8 cellular contexts compared by ENCODE assay signal in genomic region chr2:177212895-177213856, GRCh38. TPM values are rescaled to one million over a fixed set of nuclear protein-coding genes. Genes with fewer than 3 reads are reported as not detected.
DNase-seq lines count a peak whose midpoint lies in the region; ATAC-seq, FAIRE-seq and TF ChIP-seq lines count a peak whose summit lies in the region.

No MANE protein-coding gene starts in this region.

- H3K36me3 ChIP-seq in DOHH2 (ENCODE audit: control insufficient read depth, low read length) (peaks cover 54% of the 10 kb centered on the region), KMS-11 (ENCODE audit: insufficient read depth) (peaks cover 39% of the 10 kb centered on the region; the same call in 1 of the 2 replicates), fibroblast of lung (ENCODE audit: control insufficient read depth, insufficient read depth, low read length) (peaks cover 6% of the 10 kb centered on the region)

- H3K36me3 Mint-ChIP-seq in activated T-helper 1 cell treated with anti-CD3 and anti-CD28 coated beads, Interleukin-12 subunit alpha, Interleukin-12 subunit beta, Interleukin-2, Interleukin-4 antibody, amounts not matched to agents 30 ng/mL and 10 ng/mL and 1 ng/mL, durations not matched to agents 14 hours and 24 hours and 36 hours (ENCODE audit: low read depth) = peaks cover 48% of the 10 kb centered on the region
- peaks cover 27% of the 10 kb centered on the region for H3K36me3 Mint-ChIP-seq in natural killer cell
- H3K36me3 Mint-ChIP-seq in stimulated activated naive B cell treated with anti-CD40 and anti-IgM and Interleukin-4, amounts not matched to agents 10 μg/mL and 1 μg/mL and 100 μg/mL, for 72 hours = peaks cover 39 to 45% of the 10 kb centered on the region in 2 donors

- no peaks in the 10 kb centered on the region for H3K27me3 Mint-ChIP-seq in activated T-helper 1 cell treated with anti-CD3 and anti-CD28 coated beads, Interleukin-12 subunit alpha, Interleukin-12 subunit beta, Interleukin-2, Interleukin-4 antibody, amounts not matched to agents 30 ng/mL and 10 ng/mL and 1 ng/mL, durations not matched to agents 14 hours and 24 hours and 36 hours (ENCODE audit: insufficient read depth)
- no peaks in the 10 kb centered on the region for H3K27me3 Mint-ChIP-seq in natural killer cell (ENCODE audit: low read depth in 2 of 2)
- H3K27me3 Mint-ChIP-seq in stimulated activated naive B cell treated with anti-CD40 and anti-IgM and Interleukin-4, amounts not matched to agents 10 μg/mL and 1 μg/mL and 100 μg/mL, for 72 hours = no peaks in the 10 kb centered on the region

- ATAC-seq in GM21825 (IDR thresholded peaks at IDR 0.05; ENCODE audit: unreplicated experiment) (peak; percentile 50), natural killer cell (peak; percentile 57 to 75 (median 62))
- peak; percentile 61 to 63 for ATAC-seq in stimulated activated naive B cell treated with anti-CD40 and anti-IgM and Interleukin-4, amounts not matched to agents 10 μg/mL and 1 μg/mL and 100 μg/mL, for 72 hours (replicated peaks)

- H3K4me1 ChIP-seq in DOHH2 (ENCODE audit: control insufficient read depth, low read length) = peaks cover 33% of the 10 kb centered on the region
- peaks cover 46% of the 10 kb centered on the region for H3K4me1 ChIP-seq in KMS-11 (ENCODE audit: low read depth, poor library complexity, severe bottlenecking)
- peaks cover 2% of the 10 kb centered on the region for H3K4me1 ChIP-seq in fibroblast of lung (ENCODE audit: control insufficient read depth, extremely low read depth, insufficient read depth, low read length)

- peaks cover 20% of the 10 kb centered on the region; the same call in 1 of the 2 replicates for H4K20me1 ChIP-seq in DOHH2 (ENCODE audit: control insufficient read depth, insufficient read depth, low read depth, low read length)
- peaks cover 28% of the 10 kb centered on the region for H4K20me1 ChIP-seq in KMS-11 (ENCODE audit: insufficient read depth)
- H4K20me1 ChIP-seq in fibroblast of lung (ENCODE audit: control insufficient read depth, extremely low read depth, insufficient read depth, low read length) = peaks cover 4% of the 10 kb centered on the region

- intact Hi-C loops in activated T-helper 1 cell treated with anti-CD3 and anti-CD28 coated beads, Interleukin-12 subunit alpha, Interleukin-12 subunit beta, Interleukin-2, Interleukin-4 antibody, amounts not matched to agents 30 ng/mL and 10 ng/mL and 1 ng/mL, durations not matched to agents 14 hours and 24 hours and 36 hours (cut with micrococcal nuclease) = loop anchor here (1.0 to 5.0 kb wide), 11 partner anchors 8 to 900 kb away; partner anchors contain the start of genes AGPS and RBM45
- intact Hi-C loops in natural killer cell (cut with micrococcal nuclease) = loop anchor here (1.0 to 2.0 kb wide), 3 partner anchors 39 to 50 kb away; no protein-coding TSS in a partner anchor

- H3K9me2 ChIP-seq in DOHH2 (replicated peaks; ENCODE audit: control insufficient read depth, low read length) = no peaks in the 10 kb centered on the region

- H2AFZ ChIP-seq in KMS-11 (ENCODE audit: low read depth) (peak overlapping the region; percentile 12; the same call in 1 of the 2 replicates), fibroblast of lung (ENCODE audit: low read length) (no peak overlapping the region)

- peak overlapping the region; percentile 97 for H3K4me3 Mint-ChIP-seq in activated T-helper 1 cell treated with anti-CD3 and anti-CD28 coated beads, Interleukin-12 subunit alpha, Interleukin-12 subunit beta, Interleukin-2, Interleukin-4 antibody, amounts not matched to agents 30 ng/mL and 10 ng/mL and 1 ng/mL, durations not matched to agents 14 hours and 24 hours and 36 hours
- H3K4me3 Mint-ChIP-seq in natural killer cell = peak overlapping the region; percentile 94
- H3K4me3 Mint-ChIP-seq in stimulated activated naive B cell treated with anti-CD40 and anti-IgM and Interleukin-4, amounts not matched to agents 10 μg/mL and 1 μg/mL and 100 μg/mL, for 72 hours = peak overlapping the region; percentile 93

- peak overlapping the region; percentile 80 for H3K4me2 ChIP-seq in DOHH2 (ENCODE audit: low read length)
- H3K4me2 ChIP-seq in KMS-11 = peak overlapping the region; percentile 93
- H3K4me2 ChIP-seq in fibroblast of lung (ENCODE audit: extremely low read depth, insufficient read depth, low read length) = peak overlapping the region; percentile 97

- H3K27ac Mint-ChIP-seq in activated T-helper 1 cell treated with anti-CD3 and anti-CD28 coated beads, Interleukin-12 subunit alpha, Interleukin-12 subunit beta, Interleukin-2, Interleukin-4 antibody, amounts not matched to agents 30 ng/mL and 10 ng/mL and 1 ng/mL, durations not matched to agents 14 hours and 24 hours and 36 hours = peak overlapping the region; percentile 99
- H3K27ac Mint-ChIP-seq in natural killer cell = peak overlapping the region; percentile 99 to 100
- peak overlapping the region; percentile 100 for H3K27ac Mint-ChIP-seq in stimulated activated naive B cell treated with anti-CD40 and anti-IgM and Interleukin-4, amounts not matched to agents 10 μg/mL and 1 μg/mL and 100 μg/mL, for 72 hours

- DNase-seq in RCC 7860 (ENCODE audit: low spot score) (peak; percentile 70), fibroblast of lung (ENCODE audit: low read depth in 2 of 2) (peak; percentile 89 to 90), natural killer cell (peak; percentile 85)
- peak; percentile 86 for DNase-seq in activated T-helper 1 cell treated with anti-CD3 and anti-CD28 coated beads, Interleukin-12 subunit alpha, Interleukin-12 subunit beta, Interleukin-2, Interleukin-4 antibody, amounts not matched to agents 30 ng/mL and 10 ng/mL and 1 ng/mL, durations not matched to agents 14 hours and 24 hours and 36 hours (ENCODE audit: low spot score)
- DNase-seq in stimulated activated naive B cell treated with anti-CD40 and anti-IgM and Interleukin-4, amounts not matched to agents 10 μg/mL and 1 μg/mL and 100 μg/mL, for 72 hours = peak; percentile 81

- H3K9ac ChIP-seq in KMS-11 (peak overlapping the region; percentile 99), fibroblast of lung (ENCODE audit: insufficient read depth, low read length) (peak overlapping the region; percentile 98)

- H3K4me1 Mint-ChIP-seq in activated T-helper 1 cell treated with anti-CD3 and anti-CD28 coated beads, Interleukin-12 subunit alpha, Interleukin-12 subunit beta, Interleukin-2, Interleukin-4 antibody, amounts not matched to agents 30 ng/mL and 10 ng/mL and 1 ng/mL, durations not matched to agents 14 hours and 24 hours and 36 hours (ENCODE audit: low read depth) = peaks cover 60% of the 10 kb centered on the region
- H3K4me1 Mint-ChIP-seq in natural killer cell = peaks cover 51 to 52% of the 10 kb centered on the region in 2 donors
- H3K4me1 Mint-ChIP-seq in stimulated activated naive B cell treated with anti-CD40 and anti-IgM and Interleukin-4, amounts not matched to agents 10 μg/mL and 1 μg/mL and 100 μg/mL, for 72 hours = peaks cover 19 to 40% of the 10 kb centered on the region in 2 donors

- TF ChIP-seq CTCF in DOHH2 (IDR thresholded peaks at IDR 0.05; ENCODE audit: low read depth, low read length, poor library complexity, severe bottlenecking) (no peak), KMS-11 (conservative IDR thresholded peaks at IDR 0.05; ENCODE audit: low read depth, low read length) (no peak), fibroblast of lung (conservative IDR thresholded peaks at IDR 0.05 in 1 of 2, IDR thresholded peaks at IDR 0.05 in 1 of 2; ENCODE audit: low read depth in 1 of 2, low read length in 2 of 2) (no peak), natural killer cell (IDR thresholded peaks at IDR 0.05) (no peak)

- peak overlapping the region; percentile 74 for H3K27ac ChIP-seq in DOHH2 (ENCODE audit: low read depth, low read length)
- peak overlapping the region; percentile 93 for H3K27ac ChIP-seq in KMS-11
- peak overlapping the region; percentile 97 for H3K27ac ChIP-seq in fibroblast of lung (ENCODE audit: insufficient read depth, low read length)

- H3K9me3 Mint-ChIP-seq in activated T-helper 1 cell treated with anti-CD3 and anti-CD28 coated beads, Interleukin-12 subunit alpha, Interleukin-12 subunit beta, Interleukin-2, Interleukin-4 antibody, amounts not matched to agents 30 ng/mL and 10 ng/mL and 1 ng/mL, durations not matched to agents 14 hours and 24 hours and 36 hours = no peaks in the 10 kb centered on the region
- H3K9me3 Mint-ChIP-seq in natural killer cell = no peaks in the 10 kb centered on the region
- H3K9me3 Mint-ChIP-seq in stimulated activated naive B cell treated with anti-CD40 and anti-IgM and Interleukin-4, amounts not matched to agents 10 μg/mL and 1 μg/mL and 100 μg/mL, for 72 hours = no peaks in the 10 kb centered on the region

- peaks cover 32% of the 10 kb centered on the region for H3F3A ChIP-seq in DOHH2 (ENCODE audit: control insufficient read depth, insufficient read depth)

- H3K27me3 ChIP-seq in DOHH2 (ENCODE audit: control insufficient read depth, low read length) (no peaks in the 10 kb centered on the region), KMS-11 (ENCODE audit: insufficient read depth, low read depth) (no peaks in the 10 kb centered on the region), fibroblast of lung (ENCODE audit: control insufficient read depth, insufficient read depth, low read length) (no peaks in the 10 kb centered on the region)

- H3K79me2 ChIP-seq in DOHH2 (ENCODE audit: control insufficient read depth, low read length) (peaks cover 85% of the 10 kb centered on the region), KMS-11 (ENCODE audit: insufficient read depth, low read depth) (peaks cover 53% of the 10 kb centered on the region), fibroblast of lung (ENCODE audit: control insufficient read depth, insufficient read depth, low read length) (peaks cover 58% of the 10 kb centered on the region)

- no peak for FAIRE-seq in RCC 7860 (lab: Jason Lieb, UNC)

- H3K4me3 ChIP-seq in DOHH2 (ENCODE audit: low read length) = peak overlapping the region; percentile 77
- peak overlapping the region; percentile 56 for H3K4me3 ChIP-seq in KMS-11 (IDR thresholded peaks at IDR 0.05; ENCODE audit: insufficient read depth, low read depth, low read length)
- peak overlapping the region; percentile 72 to 100 (median 90) for H3K4me3 ChIP-seq in fibroblast of lung (replicated peaks in 1 of 4; ENCODE audit: control extremely low read depth in 1 of 4, insufficient read depth in 1 of 4, low read depth in 3 of 4, low read length in 4 of 4)

- no peaks in the 10 kb centered on the region for H3K9me3 ChIP-seq in DOHH2 (ENCODE audit: control insufficient read depth, insufficient read depth, low read length)
- H3K9me3 ChIP-seq in fibroblast of lung (ENCODE audit: control insufficient read depth, insufficient read depth, low read depth, low read length) = no peaks in the 10 kb centered on the region

RNA-seq across cellular contexts. Expression of gene HNRNPA3, which starts 0.6 kb away (rescaled TPM):
- 326 and 333 TPM in 2 replicates for total RNA-seq in activated T-helper 1 cell treated with anti-CD3 and anti-CD28 coated beads, Interleukin-12 subunit alpha, Interleukin-12 subunit beta, Interleukin-2, Interleukin-4 antibody, amounts not matched to agents 30 ng/mL and 10 ng/mL and 1 ng/mL, durations not matched to agents 14 hours and 24 hours and 36 hours
- total RNA-seq in fibroblast of lung (33.9 and 34.5 TPM in 2 replicates), natural killer cell (100 to 1,000 TPM; 223 to 298 (median 289) TPM)
- polyA plus RNA-seq in fibroblast of lung = 81.2 and 106 TPM in 2 replicates
- polyA plus RNA-seq in fibroblast of lung (2012) = 365 and 474 TPM in 2 replicates
- polyA minus RNA-seq in fibroblast of lung (ENCODE audit: low replicate concordance) = 5.8 and 7.3 TPM in 2 replicates

RNA-seq across cellular contexts. Expression of gene NFE2L2, which starts 51.4 kb away (rescaled TPM):
- total RNA-seq in activated T-helper 1 cell treated with anti-CD3 and anti-CD28 coated beads, Interleukin-12 subunit alpha, Interleukin-12 subunit beta, Interleukin-2, Interleukin-4 antibody, amounts not matched to agents 30 ng/mL and 10 ng/mL and 1 ng/mL, durations not matched to agents 14 hours and 24 hours and 36 hours = 68.2 and 71.2 TPM in 2 replicates
- total RNA-seq in fibroblast of lung (97.1 and 142 TPM in 2 replicates), natural killer cell (10 to 100 TPM; 76.0 to 99.8 (median 84.6) TPM)
- 166 and 178 TPM in 2 replicates for polyA plus RNA-seq in fibroblast of lung
- 77.8 and 92.7 TPM in 2 replicates for polyA plus RNA-seq in fibroblast of lung (2012)
- 116 and 126 TPM in 2 replicates for polyA minus RNA-seq in fibroblast of lung (ENCODE audit: low replicate concordance)

Comparison
In these comparisons a context has a peak if more than half of its experiments do, and no peak if none do; other contexts are left out.
1. Peak in every context shown above with its lines: DNase-seq, ATAC-seq, H3K4me3 ChIP-seq and H3K27ac ChIP-seq.